In genomic region chr12:1595690-1596347, GRCh38 we compare ENCODE assay signal across 1 cellular context.
TF ChIP-seq lines count a peak whose summit lies in the region.

No MANE protein-coding gene starts in this region.

TF ChIP-seq in HepG2, 621 proteins besides CTCF, POLR2A, EP300 and RAD21:
- TF ChIP-seq ZNF274 (CRISPR knock-in tag; IDR thresholded peaks at IDR 0.05) = no peak
- TF ChIP-seq ARHGAP35 (CRISPR knock-in tag; IDR thresholded peaks at IDR 0.05; ENCODE audit: borderline replicate concordance) = no peak
- TF ChIP-seq, protein P1, sequence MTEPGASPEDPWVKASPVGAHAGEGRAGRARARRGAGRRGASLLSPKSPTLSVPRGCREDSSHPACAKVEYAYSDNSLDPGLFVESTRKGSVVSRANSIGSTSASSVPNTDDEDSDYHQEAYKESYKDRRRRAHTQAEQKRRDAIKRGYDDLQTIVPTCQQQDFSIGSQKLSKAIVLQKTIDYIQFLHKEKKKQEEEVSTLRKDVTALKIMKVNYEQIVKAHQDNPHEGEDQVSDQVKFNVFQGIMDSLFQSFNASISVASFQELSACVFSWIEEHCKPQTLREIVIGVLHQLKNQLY (CRISPR knock-in tag; IDR thresholded peaks at IDR 0.05) = no peak
- TF ChIP-seq ZNF616 (CRISPR knock-in tag; IDR thresholded peaks at IDR 0.05; ENCODE audit: low read depth) = no peak
